In genomic region chr19:51607920-51608562, GRCh38 we compare ENCODE assay signal across 1 cellular context.
TF ChIP-seq lines count a peak whose summit lies in the region.

No MANE protein-coding gene starts in this region.

TF ChIP-seq in K562, 482 proteins besides CTCF, POLR2A, EP300 and RAD21 (continued from another document and continues in another):
- TF ChIP-seq, protein P1, sequence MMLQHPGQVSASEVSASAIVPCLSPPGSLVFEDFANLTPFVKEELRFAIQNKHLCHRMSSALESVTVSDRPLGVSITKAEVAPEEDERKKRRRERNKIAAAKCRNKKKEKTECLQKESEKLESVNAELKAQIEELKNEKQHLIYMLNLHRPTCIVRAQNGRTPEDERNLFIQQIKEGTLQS (IDR thresholded peaks at IDR 0.05) = no peak
- TF ChIP-seq, protein P1 (CRISPR knock-in tag; conservative IDR thresholded peaks at IDR 0.05) = peak; percentile 77
- TF ChIP-seq, protein P2, sequence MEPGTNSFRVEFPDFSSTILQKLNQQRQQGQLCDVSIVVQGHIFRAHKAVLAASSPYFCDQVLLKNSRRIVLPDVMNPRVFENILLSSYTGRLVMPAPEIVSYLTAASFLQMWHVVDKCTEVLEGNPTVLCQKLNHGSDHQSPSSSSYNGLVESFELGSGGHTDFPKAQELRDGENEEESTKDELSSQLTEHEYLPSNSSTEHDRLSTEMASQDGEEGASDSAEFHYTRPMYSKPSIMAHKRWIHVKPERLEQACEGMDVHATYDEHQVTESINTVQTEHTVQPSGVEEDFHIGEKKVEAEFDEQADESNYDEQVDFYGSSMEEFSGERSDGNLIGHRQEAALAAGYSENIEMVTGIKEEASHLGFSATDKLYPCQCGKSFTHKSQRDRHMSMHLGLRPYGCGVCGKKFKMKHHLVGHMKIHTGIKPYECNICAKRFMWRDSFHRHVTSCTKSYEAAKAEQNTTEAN (CRISPR knock-in tag; IDR thresholded peaks at IDR 0.05) = peak; percentile 83
- TF ChIP-seq SRSF1 (IDR thresholded peaks at IDR 0.05; ENCODE audit: low read depth, low read length) (no peak), MTA1 (IDR thresholded peaks at IDR 0.05; ENCODE audit: borderline replicate concordance) (no peak), RAD51 (IDR thresholded peaks at IDR 0.05; ENCODE audit: borderline replicate concordance, low read depth) (no peak), CREB3 (tag; conservative IDR thresholded peaks at IDR 0.05; ENCODE audit: low read depth) (no peak), TEAD1 (CRISPR knock-in tag; IDR thresholded peaks at IDR 0.05) (peak; percentile 63 to 94; a peak in 3 of 4 replicates), THAP7 (CRISPR knock-in tag; IDR thresholded peaks at IDR 0.05) (no peak), PTRF (tag; IDR thresholded peaks at IDR 0.05) (no peak), FOXK1 (CRISPR knock-in tag; IDR thresholded peaks at IDR 0.05; ENCODE audit: borderline replicate concordance) (peak; percentile 89; the same call in 1 of the 2 replicates), KAT7 (CRISPR knock-in tag; IDR thresholded peaks at IDR 0.05; ENCODE audit: borderline replicate concordance) (peak; percentile 97), NR2C1 (IDR thresholded peaks at IDR 0.05) (no peak), NR2C1 (tag; IDR thresholded peaks at IDR 0.05) (peak; percentile 58), TFAM (CRISPR knock-in tag; conservative IDR thresholded peaks at IDR 0.05) (no peak), SMAD4 (CRISPR knock-in tag; conservative IDR thresholded peaks at IDR 0.05) (peak; percentile 76), SOX6 (IDR thresholded peaks at IDR 0.05) (peak; percentile 46), SETDB1 (IDR thresholded peaks at IDR 0.05; ENCODE audit: low read length) (no peak), MBD1 (CRISPR knock-in tag; IDR thresholded peaks at IDR 0.05) (no peak), DMBX1 (CRISPR knock-in tag; IDR thresholded peaks at IDR 0.05; ENCODE audit: borderline replicate concordance) (peak; percentile 91; the same call in 1 of the 2 replicates), ARNT (IDR thresholded peaks at IDR 0.05) (peak in 1 of 2 experiments; percentile 65; a peak in 1 of 4 replicates), SUPT5H (IDR thresholded peaks at IDR 0.05) (no peak), NCOA4 (IDR thresholded peaks at IDR 0.05; ENCODE audit: partially characterized antibody) (no peak), RB1 (IDR thresholded peaks at IDR 0.05; ENCODE audit: low read depth) (peak; percentile 68), HDAC6 (IDR thresholded peaks at IDR 0.05; ENCODE audit: low read depth, low read length) (no peak), FOXM1 (IDR thresholded peaks at IDR 0.05; ENCODE audit: low read depth) (no peak), FOXM1 (CRISPR knock-in tag; IDR thresholded peaks at IDR 0.05; ENCODE audit: low read depth) (0 out of 2 replicates have a peak, but pooled peaks have one; percentile 60), CHD2 (IDR thresholded peaks at IDR 0.05; ENCODE audit: low read depth, low read length) (no peak), SRSF7 (optimal IDR thresholded peaks at IDR 0.05; ENCODE audit: low read depth, low read length) (no peak), ZNF197 (CRISPR knock-in tag; IDR thresholded peaks at IDR 0.05; ENCODE audit: low read depth) (peak; percentile 74; the same call in 1 of the 2 replicates), ZNF277 (CRISPR knock-in tag; IDR thresholded peaks at IDR 0.05; ENCODE audit: borderline replicate concordance) (no peak), ZFP1 (CRISPR knock-in tag; IDR thresholded peaks at IDR 0.05) (no peak), RUNX1 (IDR thresholded peaks at IDR 0.05; ENCODE audit: low read depth) (no peak), RBFOX2 (IDR thresholded peaks at IDR 0.05; ENCODE audit: low read depth, low read length) (no peak), ZNF668 (CRISPR knock-in tag; IDR thresholded peaks at IDR 0.05) (peak; percentile 66), ZBTB2 (IDR thresholded peaks at IDR 0.05) (no peak), ZNF354B (CRISPR knock-in tag; IDR thresholded peaks at IDR 0.05) (no peak), ZNF311 (CRISPR knock-in tag; IDR thresholded peaks at IDR 0.05) (peak; percentile 50; the same call in 1 of the 2 replicates), NFE2L1 (tag; IDR thresholded peaks at IDR 0.05; ENCODE audit: borderline replicate concordance, low read depth) (no peak), FIP1L1 (IDR thresholded peaks at IDR 0.05; ENCODE audit: low read depth, low read length, poor library complexity, severe bottlenecking) (no peak), TFAP4 (CRISPR knock-in tag; IDR thresholded peaks at IDR 0.05; ENCODE audit: borderline replicate concordance) (peak; percentile 87), ZNF146 (CRISPR knock-in tag; IDR thresholded peaks at IDR 0.05; ENCODE audit: unreplicated experiment) (no peak), LARP7 (IDR thresholded peaks at IDR 0.05) (no peak)
- TF ChIP-seq, protein P3, sequence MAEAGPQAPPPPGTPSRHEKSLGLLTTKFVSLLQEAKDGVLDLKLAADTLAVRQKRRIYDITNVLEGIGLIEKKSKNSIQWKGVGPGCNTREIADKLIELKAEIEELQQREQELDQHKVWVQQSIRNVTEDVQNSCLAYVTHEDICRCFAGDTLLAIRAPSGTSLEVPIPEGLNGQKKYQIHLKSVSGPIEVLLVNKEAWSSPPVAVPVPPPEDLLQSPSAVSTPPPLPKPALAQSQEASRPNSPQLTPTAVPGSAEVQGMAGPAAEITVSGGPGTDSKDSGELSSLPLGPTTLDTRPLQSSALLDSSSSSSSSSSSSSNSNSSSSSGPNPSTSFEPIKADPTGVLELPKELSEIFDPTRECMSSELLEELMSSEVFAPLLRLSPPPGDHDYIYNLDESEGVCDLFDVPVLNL (CRISPR knock-in tag; IDR thresholded peaks at IDR 0.05; ENCODE audit: low read depth) = peak; percentile 88; the same call in 1 of the 2 replicates
- TF ChIP-seq, protein P4, sequence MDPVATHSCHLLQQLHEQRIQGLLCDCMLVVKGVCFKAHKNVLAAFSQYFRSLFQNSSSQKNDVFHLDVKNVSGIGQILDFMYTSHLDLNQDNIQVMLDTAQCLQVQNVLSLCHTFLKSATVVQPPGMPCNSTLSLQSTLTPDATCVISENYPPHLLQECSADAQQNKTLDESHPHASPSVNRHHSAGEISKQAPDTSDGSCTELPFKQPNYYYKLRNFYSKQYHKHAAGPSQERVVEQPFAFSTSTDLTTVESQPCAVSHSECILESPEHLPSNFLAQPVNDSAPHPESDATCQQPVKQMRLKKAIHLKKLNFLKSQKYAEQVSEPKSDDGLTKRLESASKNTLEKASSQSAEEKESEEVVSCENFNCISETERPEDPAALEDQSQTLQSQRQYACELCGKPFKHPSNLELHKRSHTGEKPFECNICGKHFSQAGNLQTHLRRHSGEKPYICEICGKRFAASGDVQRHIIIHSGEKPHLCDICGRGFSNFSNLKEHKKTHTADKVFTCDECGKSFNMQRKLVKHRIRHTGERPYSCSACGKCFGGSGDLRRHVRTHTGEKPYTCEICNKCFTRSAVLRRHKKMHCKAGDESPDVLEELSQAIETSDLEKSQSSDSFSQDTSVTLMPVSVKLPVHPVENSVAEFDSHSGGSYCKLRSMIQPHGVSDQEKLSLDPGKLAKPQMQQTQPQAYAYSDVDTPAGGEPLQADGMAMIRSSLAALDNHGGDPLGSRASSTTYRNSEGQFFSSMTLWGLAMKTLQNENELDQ (CRISPR knock-in tag; IDR thresholded peaks at IDR 0.05; ENCODE audit: borderline replicate concordance) = peak; percentile 95
- TF ChIP-seq, protein P5, sequence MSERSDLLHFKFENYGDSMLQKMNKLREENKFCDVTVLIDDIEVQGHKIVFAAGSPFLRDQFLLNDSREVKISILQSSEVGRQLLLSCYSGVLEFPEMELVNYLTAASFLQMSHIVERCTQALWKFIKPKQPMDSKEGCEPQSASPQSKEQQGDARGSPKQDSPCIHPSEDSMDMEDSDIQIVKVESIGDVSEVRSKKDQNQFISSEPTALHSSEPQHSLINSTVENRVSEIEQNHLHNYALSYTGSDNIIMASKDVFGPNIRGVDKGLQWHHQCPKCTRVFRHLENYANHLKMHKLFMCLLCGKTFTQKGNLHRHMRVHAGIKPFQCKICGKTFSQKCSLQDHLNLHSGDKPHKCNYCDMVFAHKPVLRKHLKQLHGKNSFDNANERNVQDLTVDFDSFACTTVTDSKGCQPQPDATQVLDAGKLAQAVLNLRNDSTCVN (CRISPR knock-in tag; IDR thresholded peaks at IDR 0.05) = 0 out of 2 replicates have a peak, but pooled peaks have one; percentile 24
- TF ChIP-seq, protein P6, sequence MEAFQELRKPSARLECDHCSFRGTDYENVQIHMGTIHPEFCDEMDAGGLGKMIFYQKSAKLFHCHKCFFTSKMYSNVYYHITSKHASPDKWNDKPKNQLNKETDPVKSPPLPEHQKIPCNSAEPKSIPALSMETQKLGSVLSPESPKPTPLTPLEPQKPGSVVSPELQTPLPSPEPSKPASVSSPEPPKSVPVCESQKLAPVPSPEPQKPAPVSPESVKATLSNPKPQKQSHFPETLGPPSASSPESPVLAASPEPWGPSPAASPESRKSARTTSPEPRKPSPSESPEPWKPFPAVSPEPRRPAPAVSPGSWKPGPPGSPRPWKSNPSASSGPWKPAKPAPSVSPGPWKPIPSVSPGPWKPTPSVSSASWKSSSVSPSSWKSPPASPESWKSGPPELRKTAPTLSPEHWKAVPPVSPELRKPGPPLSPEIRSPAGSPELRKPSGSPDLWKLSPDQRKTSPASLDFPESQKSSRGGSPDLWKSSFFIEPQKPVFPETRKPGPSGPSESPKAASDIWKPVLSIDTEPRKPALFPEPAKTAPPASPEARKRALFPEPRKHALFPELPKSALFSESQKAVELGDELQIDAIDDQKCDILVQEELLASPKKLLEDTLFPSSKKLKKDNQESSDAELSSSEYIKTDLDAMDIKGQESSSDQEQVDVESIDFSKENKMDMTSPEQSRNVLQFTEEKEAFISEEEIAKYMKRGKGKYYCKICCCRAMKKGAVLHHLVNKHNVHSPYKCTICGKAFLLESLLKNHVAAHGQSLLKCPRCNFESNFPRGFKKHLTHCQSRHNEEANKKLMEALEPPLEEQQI (IDR thresholded peaks at IDR 0.05) = peak; percentile 98
- TF ChIP-seq, protein P7, sequence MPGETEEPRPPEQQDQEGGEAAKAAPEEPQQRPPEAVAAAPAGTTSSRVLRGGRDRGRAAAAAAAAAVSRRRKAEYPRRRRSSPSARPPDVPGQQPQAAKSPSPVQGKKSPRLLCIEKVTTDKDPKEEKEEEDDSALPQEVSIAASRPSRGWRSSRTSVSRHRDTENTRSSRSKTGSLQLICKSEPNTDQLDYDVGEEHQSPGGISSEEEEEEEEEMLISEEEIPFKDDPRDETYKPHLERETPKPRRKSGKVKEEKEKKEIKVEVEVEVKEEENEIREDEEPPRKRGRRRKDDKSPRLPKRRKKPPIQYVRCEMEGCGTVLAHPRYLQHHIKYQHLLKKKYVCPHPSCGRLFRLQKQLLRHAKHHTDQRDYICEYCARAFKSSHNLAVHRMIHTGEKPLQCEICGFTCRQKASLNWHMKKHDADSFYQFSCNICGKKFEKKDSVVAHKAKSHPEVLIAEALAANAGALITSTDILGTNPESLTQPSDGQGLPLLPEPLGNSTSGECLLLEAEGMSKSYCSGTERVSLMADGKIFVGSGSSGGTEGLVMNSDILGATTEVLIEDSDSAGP (CRISPR knock-in tag; IDR thresholded peaks at IDR 0.05) = 0 out of 2 replicates have a peak, but pooled peaks have one; percentile 50
